23 cellular contexts compared by ENCODE assay signal in the genomic region with DNA sequence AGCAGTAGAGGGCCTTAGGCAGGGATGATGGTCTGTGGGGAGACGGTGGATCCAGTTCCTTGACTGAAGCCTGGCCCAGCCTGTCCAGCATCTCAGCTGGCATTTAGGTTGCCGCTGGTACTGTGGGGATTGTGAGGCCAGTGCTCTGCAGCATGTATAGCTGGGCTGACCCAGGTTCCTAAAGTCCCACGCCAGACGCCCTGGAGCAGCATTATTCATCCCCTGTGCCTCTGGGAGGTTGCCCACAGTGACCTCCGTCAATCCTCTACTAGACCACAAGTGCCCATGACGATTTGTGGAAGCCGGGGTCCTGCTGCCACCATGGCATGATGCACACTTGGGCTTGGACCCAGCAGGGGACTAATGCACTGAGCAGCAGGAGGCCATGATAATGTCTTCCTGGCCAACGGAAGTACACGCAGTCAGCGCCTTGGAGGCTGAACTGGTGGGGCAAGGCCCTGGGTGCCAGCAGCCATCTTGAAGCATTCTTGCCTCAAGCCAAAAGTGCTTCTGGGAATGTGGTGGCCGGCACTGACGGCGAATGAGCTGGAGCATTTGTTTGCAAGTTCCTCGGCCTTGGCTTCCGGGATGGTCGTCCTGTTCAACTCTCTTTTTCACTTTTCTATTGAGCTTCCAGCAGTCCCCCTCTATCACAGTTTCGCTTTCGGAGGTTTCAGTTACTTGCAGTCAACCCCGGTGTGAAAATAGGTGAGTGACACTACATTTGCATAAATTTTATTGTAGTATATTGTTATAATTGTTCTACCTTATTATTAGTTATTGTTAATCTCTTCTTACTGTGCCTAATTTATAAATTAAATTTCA.
"Had no signal": no experiment of that assay in that cellular context is flagged by ENCODE, and none has a peak within 500 bp of the region (broad histone marks: within the 10 kb centered on the region; RNA-seq: fewer than 3 reads in every experiment).

No MANE protein-coding gene starts in this region.

- H3K27me3 ChIP-seq: brain microvascular endothelial cell, colonic mucosa, foreskin keratinocyte, hepatocyte, thyroid gland, uterus had no signal

- H3K4me1 Mint-ChIP-seq: activated CD4-positive, alpha-beta T cell treated with anti-CD3 and anti-CD28 coated beads, Interleukin-2, amount 10 ng/mL, durations not matched to agents 24 days and 14 days; activated naive CD4-positive, alpha-beta T cell treated with anti-CD3 and anti-CD28 coated beads, Interleukin-2, amount 10 ng/mL, durations not matched to agents 7 days and 5 days; activated naive CD8-positive, alpha-beta T cell treated with anti-CD3 and anti-CD28 coated beads, Interleukin-2, amount 50 U/mL, for 24 hours; central memory CD8-positive, alpha-beta T cell; stimulated activated naive B cell treated with anti-CD40 and anti-IgM and Interleukin-4, amounts not matched to agents 10 μg/mL and 1 μg/mL and 100 μg/mL, for 72 hours had no signal

- H3K36me3 ChIP-seq: brain microvascular endothelial cell, colonic mucosa, lower lobe of right lung, thyroid gland, uterus had no signal

- H3K9me3 Mint-ChIP-seq: activated T-cell treated with anti-CD3 and anti-CD28 coated beads, Interleukin-2, amount 50 U/mL, for 24 hours had no signal

- H3K27ac ChIP-seq: brain microvascular endothelial cell, colonic mucosa, foreskin keratinocyte, hepatocyte, lower lobe of right lung, parathyroid adenoma, thyroid gland, uterus had no signal

- DNase-seq: activated CD4-positive, alpha-beta T cell treated with anti-CD3 and anti-CD28 coated beads, Interleukin-2, amount 10 ng/mL, durations not matched to agents 24 days and 14 days; activated CD8-positive, alpha-beta T cell treated with anti-CD3 and anti-CD28 coated beads, Interleukin-2, amount 10 ng/mL, durations not matched to agents 7 days and 5 days; activated naive CD4-positive, alpha-beta T cell treated with anti-CD3 and anti-CD28 coated beads, Interleukin-2, amount 10 ng/mL, durations not matched to agents 7 days and 5 days; activated naive CD8-positive, alpha-beta T cell treated with anti-CD3 and anti-CD28 coated beads, Interleukin-2, amount 50 U/mL, for 24 hours; activated T-cell treated with anti-CD3 and anti-CD28 coated beads, Interleukin-2, amount 50 U/mL, for 24 hours; anterior cingulate cortex; brain microvascular endothelial cell; colonic mucosa; foreskin keratinocyte; left colon; lower lobe of right lung; stimulated activated CD4-positive, alpha-beta T cell treated with anti-CD3 and anti-CD28 coated beads, Interleukin-4, amount 100 ng/mL, for 24 hours; stimulated activated naive B cell treated with anti-CD40 and anti-IgM and Interleukin-4, amounts not matched to agents 10 μg/mL and 1 μg/mL and 100 μg/mL, for 72 hours; thyroid gland; uterus had no signal

- H3K4me3 ChIP-seq: colonic mucosa, hepatocyte, lower lobe of right lung, thyroid gland, uterus had no signal

- H3K36me3 Mint-ChIP-seq: activated naive CD4-positive, alpha-beta T cell treated with anti-CD3 and anti-CD28 coated beads, Interleukin-2, amount 10 ng/mL, durations not matched to agents 7 days and 5 days; stimulated activated naive B cell treated with anti-CD40 and anti-IgM and Interleukin-4, amounts not matched to agents 10 μg/mL and 1 μg/mL and 100 μg/mL, for 72 hours had no signal

- H3K27me3 Mint-ChIP-seq: activated CD4-positive, alpha-beta T cell treated with anti-CD3 and anti-CD28 coated beads, Interleukin-2, amount 10 ng/mL, durations not matched to agents 24 days and 14 days; activated naive CD4-positive, alpha-beta T cell treated with anti-CD3 and anti-CD28 coated beads, Interleukin-2, amount 10 ng/mL, durations not matched to agents 7 days and 5 days; activated naive CD8-positive, alpha-beta T cell treated with anti-CD3 and anti-CD28 coated beads, Interleukin-2, amount 50 U/mL, for 24 hours; activated T-cell treated with anti-CD3 and anti-CD28 coated beads, Interleukin-2, amount 50 U/mL, for 24 hours; central memory CD8-positive, alpha-beta T cell; natural killer cell treated with Interleukin-12 subunit alpha and Interleukin-12 subunit beta and Interleukin-15 and Interleukin-18, amount 100 ng/mL, for 72 hours; stimulated activated naive B cell treated with anti-CD40 and anti-IgM and Interleukin-4, amounts not matched to agents 10 μg/mL and 1 μg/mL and 100 μg/mL, for 72 hours had no signal

- H3K4me2 ChIP-seq: hepatocyte had no signal

- H3K9me3 ChIP-seq: colonic mucosa, lower lobe of right lung, thyroid gland, uterus had no signal

- H3K4me1 ChIP-seq: colonic mucosa, lower lobe of right lung, parathyroid adenoma, uterus had no signal

- H3K4me3 Mint-ChIP-seq: activated CD4-positive, alpha-beta T cell treated with anti-CD3 and anti-CD28 coated beads, Interleukin-2, amount 10 ng/mL, durations not matched to agents 24 days and 14 days; activated CD8-positive, alpha-beta T cell treated with anti-CD3 and anti-CD28 coated beads, Interleukin-2, amount 10 ng/mL, durations not matched to agents 7 days and 5 days; activated naive CD4-positive, alpha-beta T cell treated with anti-CD3 and anti-CD28 coated beads, Interleukin-2, amount 10 ng/mL, durations not matched to agents 7 days and 5 days; activated naive CD8-positive, alpha-beta T cell treated with anti-CD3 and anti-CD28 coated beads, Interleukin-2, amount 50 U/mL, for 24 hours; activated T-cell treated with anti-CD3 and anti-CD28 coated beads, Interleukin-2, amount 50 U/mL, for 24 hours; central memory CD8-positive, alpha-beta T cell; natural killer cell treated with Interleukin-12 subunit alpha and Interleukin-12 subunit beta and Interleukin-15 and Interleukin-18, amount 100 ng/mL, for 72 hours; stimulated activated naive B cell treated with anti-CD40 and anti-IgM and Interleukin-4, amounts not matched to agents 10 μg/mL and 1 μg/mL and 100 μg/mL, for 72 hours; T-helper 2 cell treated with Interferon-gamma antibody and Interleukin-4, amounts not matched to agents 5 μg/mL and 100 μg/mL, for 36 hours had no signal

- FAIRE-seq: islet of Langerhans had no signal

- H3K79me2 ChIP-seq: parathyroid adenoma had no signal

- H3K27ac Mint-ChIP-seq: activated CD4-positive, alpha-beta T cell treated with anti-CD3 and anti-CD28 coated beads, Interleukin-2, amount 10 ng/mL, durations not matched to agents 24 days and 14 days; activated CD8-positive, alpha-beta T cell treated with anti-CD3 and anti-CD28 coated beads, Interleukin-2, amount 10 ng/mL, durations not matched to agents 7 days and 5 days; activated naive CD4-positive, alpha-beta T cell treated with anti-CD3 and anti-CD28 coated beads, Interleukin-2, amount 10 ng/mL, durations not matched to agents 7 days and 5 days; activated naive CD8-positive, alpha-beta T cell treated with anti-CD3 and anti-CD28 coated beads, Interleukin-2, amount 50 U/mL, for 24 hours; activated T-cell treated with anti-CD3 and anti-CD28 coated beads, Interleukin-2, amount 50 U/mL, for 24 hours; activated T-helper 2 cell treated with anti-CD3 and anti-CD28 coated beads, Interferon-gamma antibody, Interleukin-2, Interleukin-4, amounts not matched to agents 10 μg/mL and 5 μg/mL and 100 μg/mL, durations not matched to agents 14 hours and 24 hours and 36 hours; natural killer cell treated with Interleukin-12 subunit alpha and Interleukin-12 subunit beta and Interleukin-15 and Interleukin-18, amount 100 ng/mL, for 72 hours; stimulated activated naive B cell treated with anti-CD40 and anti-IgM and Interleukin-4, amounts not matched to agents 10 μg/mL and 1 μg/mL and 100 μg/mL, for 72 hours; T-helper 2 cell treated with Interferon-gamma antibody and Interleukin-4, amounts not matched to agents 5 μg/mL and 100 μg/mL, for 36 hours had no signal

- ATAC-seq: activated CD8-positive, alpha-beta T cell treated with anti-CD3 and anti-CD28 coated beads, Interleukin-2, amount 10 ng/mL, durations not matched to agents 7 days and 5 days; activated naive CD8-positive, alpha-beta T cell treated with anti-CD3 and anti-CD28 coated beads, Interleukin-2, amount 50 U/mL, for 24 hours; foreskin keratinocyte; left colon; natural killer cell treated with Interleukin-12 subunit alpha and Interleukin-12 subunit beta and Interleukin-15 and Interleukin-18, amount 100 ng/mL, for 72 hours; sciatic nerve; stimulated activated naive B cell treated with anti-CD40 and anti-IgM and Interleukin-4, amounts not matched to agents 10 μg/mL and 1 μg/mL and 100 μg/mL, for 72 hours had no signal

- H2AFZ ChIP-seq: hepatocyte, parathyroid adenoma had no signal

- H3K9ac ChIP-seq: parathyroid adenoma had no signal
